ENCODE assay signal across 15 cellular contexts in genomic region chr2:23801396-23801795, GRCh38.
DNase-seq lines count a peak whose midpoint lies in the region; FAIRE-seq and TF ChIP-seq lines count a peak whose summit lies in the region.
"Had no signal": no experiment of that assay in that cellular context is flagged by ENCODE, and none has a peak within 500 bp of the region (broad histone marks: within the 10 kb centered on the region; RNA-seq: fewer than 3 reads in every experiment).

No MANE protein-coding gene starts in this region.

- H3K9me1 ChIP-seq in keratinocyte (ENCODE audit: control insufficient read depth, extremely low read depth, insufficient read depth, low read length) = no peaks in the 10 kb centered on the region

- dilution Hi-C loops in keratinocyte (cut with MboI; ENCODE audit: extremely low pct_ligation_motif_present, low sequenced_read_pairs) = no loop called here

- H3K4me1 Mint-ChIP-seq in HFFc6 (ENCODE audit: low read depth) (peaks cover 34% of the 10 kb centered on the region), astrocyte (ENCODE audit: low read depth, unreplicated experiment) (peaks cover 3% of the 10 kb centered on the region), glutamatergic neuron (ENCODE audit: low read depth, unreplicated experiment) (no peaks in the 10 kb centered on the region)

- 75% methylated on average over 1 of the region's 1 CpG for WGBS in smooth muscle cell (ENCODE audit: low lambda C conversion rate)

- H3K79me2 ChIP-seq in astrocyte (ENCODE audit: insufficient read depth, low read length) = no peaks in the 10 kb centered on the region
- no peaks in the 10 kb centered on the region for H3K79me2 ChIP-seq in keratinocyte (ENCODE audit: control insufficient read depth, insufficient read depth, low read length)
- no peaks in the 10 kb centered on the region for H3K79me2 ChIP-seq in smooth muscle cell (ENCODE audit: low read depth)

- no peaks in the 10 kb centered on the region for H3K36me3 ChIP-seq in astrocyte (ENCODE audit: insufficient read depth, low read length)
- no peaks in the 10 kb centered on the region for H3K36me3 ChIP-seq in keratinocyte (ENCODE audit: control insufficient read depth in 2 of 2, extremely low read depth in 1 of 2, insufficient read depth in 2 of 2, low read length in 2 of 2)
- peaks cover 3% of the 10 kb centered on the region for H3K36me3 ChIP-seq in smooth muscle cell (ENCODE audit: low read depth)
- H3K36me3 ChIP-seq: HAP-1 had no signal

- H2AFZ ChIP-seq in astrocyte (ENCODE audit: low read depth, low read length) (no peak overlapping the region), keratinocyte (ENCODE audit: control insufficient read depth, low read length) (no peak overlapping the region), smooth muscle cell (ENCODE audit: low read depth) (no peak overlapping the region)

- H3K9ac ChIP-seq in astrocyte (ENCODE audit: low read length) (no peak overlapping the region), keratinocyte (ENCODE audit: control insufficient read depth, extremely low read depth, insufficient read depth, low read length) (no peak overlapping the region), smooth muscle cell (ENCODE audit: low read depth) (no peak overlapping the region)
- H3K9ac ChIP-seq: BLaER1 treated with 17β-estradiol and CSF1 and Interleukin-3, amounts not matched to agents 10 nM and 100 nM had no signal

- H3K27me3 ChIP-seq in astrocyte (ENCODE audit: insufficient read depth, low read length) (no peaks in the 10 kb centered on the region), keratinocyte (ENCODE audit: control insufficient read depth, extremely low read depth, insufficient read depth, low read length) (no peaks in the 10 kb centered on the region), smooth muscle cell (ENCODE audit: low read depth) (no peaks in the 10 kb centered on the region)
- H3K27me3 ChIP-seq: BLaER1 treated with 17β-estradiol and CSF1 and Interleukin-3, amounts not matched to agents 10 nM and 100 nM; SJSA1 had no signal

- H4K20me1 ChIP-seq in astrocyte (ENCODE audit: insufficient read depth, low read length) (no peaks in the 10 kb centered on the region), keratinocyte (ENCODE audit: control insufficient read depth, extremely low read depth, insufficient read depth, low read length) (no peaks in the 10 kb centered on the region), smooth muscle cell (ENCODE audit: low read depth) (peaks cover 6% of the 10 kb centered on the region)
- H4K20me1 ChIP-seq: BLaER1 treated with 17β-estradiol and CSF1 and Interleukin-3, amounts not matched to agents 10 nM and 100 nM had no signal

- H3K9me3 ChIP-seq in astrocyte (ENCODE audit: insufficient read depth, low read depth, low read length) = no peaks in the 10 kb centered on the region
- H3K9me3 ChIP-seq in keratinocyte (ENCODE audit: control insufficient read depth, low read depth, low read length) = no peaks in the 10 kb centered on the region
- no peaks in the 10 kb centered on the region for H3K9me3 ChIP-seq in smooth muscle cell (replicated peaks; ENCODE audit: low read depth)
- H3K9me3 ChIP-seq: BLaER1 treated with 17β-estradiol and CSF1 and Interleukin-3, amounts not matched to agents 10 nM and 100 nM; HAP-1; SJSA1 had no signal

- H3K4me3 ChIP-seq in astrocyte (ENCODE audit: insufficient read depth, low read depth, low read length) = no peak overlapping the region
- H3K4me3 ChIP-seq in keratinocyte (ENCODE audit: control insufficient read depth in 2 of 3, extremely low read depth in 1 of 3, insufficient read depth in 2 of 3, low read depth in 1 of 3, low read length in 3 of 3) = no peak overlapping the region
- no peak overlapping the region for H3K4me3 ChIP-seq in smooth muscle cell
- H3K4me3 ChIP-seq: BLaER1 treated with 17β-estradiol and CSF1 and Interleukin-3, amounts not matched to agents 10 nM and 100 nM; HAP-1; SJSA1 had no signal

- H3K4me2 ChIP-seq in astrocyte (ENCODE audit: low read length) = no peak overlapping the region
- no peak overlapping the region for H3K4me2 ChIP-seq in keratinocyte (ENCODE audit: control insufficient read depth, extremely low read depth, insufficient read depth, low read depth, low read length)
- no peak overlapping the region for H3K4me2 ChIP-seq in smooth muscle cell
- H3K4me2 ChIP-seq: BLaER1 treated with 17β-estradiol and CSF1 and Interleukin-3, amounts not matched to agents 10 nM and 100 nM had no signal

- peak; percentile 24 for DNase-seq in AG08396 (ENCODE audit: low spot score)
- peak; percentile 39 for DNase-seq in HFFc6
- peak; percentile 22 for DNase-seq in astrocyte (ENCODE audit: low read depth)
- DNase-seq in keratinocyte (ENCODE audit: low read depth, low spot score) = no peak
- no peak for DNase-seq in smooth muscle cell (lab: John Stamatoyannopoulos, UW; ENCODE audit: unreplicated experiment)
- no peak for DNase-seq in activated CD8-positive, alpha-beta memory T cell treated with anti-CD3 and anti-CD28 coated beads for 24 hours
- no peak for DNase-seq in glutamatergic neuron
- no peak for DNase-seq in substantia nigra (lab: John Stamatoyannopoulos, UW)
- DNase-seq: activated CD4-positive, alpha-beta memory T cell treated with anti-CD3 and anti-CD28 coated beads for 36 hours; NCI-H2081; NCI-H82; occipital lobe had no signal

- TF ChIP-seq CTCF in HFFc6 (IDR thresholded peaks at IDR 0.05) (no peak), astrocyte (IDR thresholded peaks at IDR 0.05; ENCODE audit: insufficient read depth, low read depth, low read length) (no peak), keratinocyte (optimal IDR thresholded peaks at IDR 0.05 in 1 of 3, IDR thresholded peaks at IDR 0.05 in 1 of 3, conservative IDR thresholded peaks at IDR 0.05 in 1 of 3; ENCODE audit: extremely low read depth in 1 of 3, insufficient read depth in 2 of 3, low read length in 3 of 3) (no peak), smooth muscle cell (IDR thresholded peaks at IDR 0.05; ENCODE audit: borderline replicate concordance, insufficient read depth, poor library complexity, severe bottlenecking) (no peak), glutamatergic neuron (IDR thresholded peaks at IDR 0.05; ENCODE audit: partially characterized antibody, unreplicated experiment) (no peak)

- H3K27ac Mint-ChIP-seq in HFFc6 (peak overlapping the region; percentile 49; the same call in 1 of the 2 replicates), astrocyte (ENCODE audit: unreplicated experiment) (no peak overlapping the region), glutamatergic neuron (ENCODE audit: unreplicated experiment) (no peak overlapping the region)
- H3K27ac Mint-ChIP-seq: activated CD4-positive, alpha-beta memory T cell treated with anti-CD3 and anti-CD28 coated beads for 36 hours had no signal

- H3K4me1 ChIP-seq in astrocyte (ENCODE audit: insufficient read depth, low read length) (peaks cover 9% of the 10 kb centered on the region), keratinocyte (ENCODE audit: control insufficient read depth, extremely low read depth, insufficient read depth, low read length) (peaks cover 24% of the 10 kb centered on the region), smooth muscle cell (ENCODE audit: low read depth) (no peaks in the 10 kb centered on the region)
- H3K4me1 ChIP-seq: BLaER1 treated with 17β-estradiol and CSF1 and Interleukin-3, amounts not matched to agents 10 nM and 100 nM; HAP-1; SJSA1 had no signal

- H3K27ac ChIP-seq in astrocyte (ENCODE audit: low read depth, low read length) (no peak overlapping the region), keratinocyte (ENCODE audit: control insufficient read depth, insufficient read depth, low read length) (no peak overlapping the region), smooth muscle cell (ENCODE audit: low read depth) (no peak overlapping the region), substantia nigra (ENCODE audit: low read depth, low read length, poor library complexity, severe bottlenecking) (no peak overlapping the region)
- H3K27ac ChIP-seq: BLaER1 treated with 17β-estradiol and CSF1 and Interleukin-3, amounts not matched to agents 10 nM and 100 nM; SJSA1 had no signal

- H3K9me3 Mint-ChIP-seq in HFFc6 = no peaks in the 10 kb centered on the region
- no peaks in the 10 kb centered on the region for H3K9me3 Mint-ChIP-seq in astrocyte (ENCODE audit: unreplicated experiment)
- H3K9me3 Mint-ChIP-seq in glutamatergic neuron (ENCODE audit: unreplicated experiment) = no peaks in the 10 kb centered on the region
- H3K9me3 Mint-ChIP-seq: activated CD4-positive, alpha-beta memory T cell treated with anti-CD3 and anti-CD28 coated beads for 36 hours had no signal

- no peaks in the 10 kb centered on the region; the same call in 1 of the 2 replicates for H3K27me3 Mint-ChIP-seq in HFFc6 (ENCODE audit: insufficient read depth)
- H3K27me3 Mint-ChIP-seq in astrocyte (ENCODE audit: low read depth, unreplicated experiment) = no peaks in the 10 kb centered on the region
- H3K27me3 Mint-ChIP-seq in glutamatergic neuron (ENCODE audit: unreplicated experiment) = no peaks in the 10 kb centered on the region
- H3K27me3 Mint-ChIP-seq: activated CD4-positive, alpha-beta memory T cell treated with anti-CD3 and anti-CD28 coated beads for 36 hours had no signal

- H3K36me3 Mint-ChIP-seq in HFFc6 (ENCODE audit: low read depth) (no peaks in the 10 kb centered on the region; the same call in 1 of the 2 replicates), astrocyte (ENCODE audit: low read depth, unreplicated experiment) (peaks cover 2% of the 10 kb centered on the region), glutamatergic neuron (ENCODE audit: unreplicated experiment) (no peaks in the 10 kb centered on the region)

- no peak overlapping the region for H3K4me3 Mint-ChIP-seq in HFFc6
- no peak overlapping the region for H3K4me3 Mint-ChIP-seq in astrocyte (ENCODE audit: unreplicated experiment)
- no peak overlapping the region for H3K4me3 Mint-ChIP-seq in glutamatergic neuron (ENCODE audit: unreplicated experiment)
- H3K4me3 Mint-ChIP-seq: activated CD4-positive, alpha-beta memory T cell treated with anti-CD3 and anti-CD28 coated beads for 36 hours had no signal

- H3F3A ChIP-seq in smooth muscle cell (ENCODE audit: low read depth) = no peaks in the 10 kb centered on the region

- FAIRE-seq in astrocyte (lab: Jason Lieb, UNC) = no peak
- peak; percentile 20 for FAIRE-seq in keratinocyte (lab: Jason Lieb, UNC)

Comparison
In these comparisons a context has a peak if more than half of its experiments do, and no peak if none do; other contexts are left out.
1. DNase-seq: peak in AG08396 (single experiment), HFFc6 (single experiment) and astrocyte (single experiment); none in keratinocyte (single experiment), smooth muscle cell (single experiment), activated CD8-positive, alpha-beta memory T cell treated with anti-CD3 and anti-CD28 coated beads for 24 hours (single experiment), glutamatergic neuron (single experiment) and substantia nigra (0 of 49).